Comparison of ENCODE assay signal across 8 cellular contexts in the genomic region with DNA sequence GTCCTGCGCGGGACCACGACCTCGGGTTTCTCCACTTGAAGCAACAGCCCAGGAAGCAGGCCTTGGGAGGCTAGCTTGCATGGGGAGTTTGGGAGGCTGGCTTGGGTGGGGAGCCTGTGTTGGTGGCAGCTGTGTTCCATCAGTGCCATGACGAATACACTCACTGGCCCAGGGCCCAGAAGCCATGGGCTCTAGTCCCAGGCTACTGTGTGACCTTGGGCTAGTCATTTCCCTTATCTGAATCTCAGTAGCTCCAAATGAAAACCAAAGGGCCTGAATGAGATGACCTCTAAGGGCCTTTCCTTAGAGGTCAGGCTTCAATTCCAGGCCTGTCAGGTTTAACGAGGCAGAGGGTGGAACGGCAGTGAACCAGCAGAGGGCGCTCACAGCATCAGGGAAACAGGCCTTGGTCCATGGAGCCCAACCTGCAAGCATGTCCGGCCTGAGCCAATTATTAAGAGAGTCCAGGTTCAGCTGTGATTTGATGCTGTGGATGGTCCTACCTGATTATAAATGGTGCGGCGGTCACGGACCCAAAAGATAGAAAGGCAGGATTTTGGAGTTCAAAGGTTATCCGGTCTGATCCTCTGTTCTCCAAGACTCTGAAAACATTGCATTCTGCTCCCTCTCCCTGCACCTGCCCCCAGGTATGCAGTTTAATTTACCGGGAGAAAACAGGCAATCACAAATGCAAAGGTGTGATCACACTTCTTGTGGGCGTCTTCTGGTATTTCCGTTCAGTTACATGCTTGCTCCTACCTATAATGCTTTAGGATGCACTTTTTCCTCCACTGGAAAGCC. TPM values are rescaled to one million over a fixed set of nuclear protein-coding genes. Genes with fewer than 3 reads are reported as not detected.
DNase-seq lines count a peak whose midpoint lies in the region; ATAC-seq and TF ChIP-seq lines count a peak whose summit lies in the region.

No MANE protein-coding gene starts in this region.

- no peak for TF ChIP-seq POLR2A in Peyer's patch (IDR thresholded peaks at IDR 0.05)

- H3K27me3 ChIP-seq in Peyer's patch: no peaks in the 10 kb centered on the region

- no peaks in the 10 kb centered on the region for H3K36me3 ChIP-seq in Peyer's patch

- DNase-seq in DMS53 (lab: John Stamatoyannopoulos, UW): peak; percentile 87
- peak; percentile 36 to 79 (median 73) for DNase-seq in Peyer's patch
- peak; percentile 43 for DNase-seq in activated naive CD4-positive, alpha-beta T cell treated with Interleukin-2 at 50 U/mL for 16 hours
- peak; percentile 49 for DNase-seq in left ventricle myocardium superior
- DNase-seq in stimulated activated CD4-positive, alpha-beta T cell treated with anti-CD3 and anti-CD28 coated beads, Interleukin-1b, Interleukin-23, amount 100 ng/mL, for 48 hours: peak; percentile 67
- no peak for DNase-seq in SHP77 treated with DMSO at 0.1 percent for 48 hours (lab: John Stamatoyannopoulos, UW)

- peak; percentile 83 for ATAC-seq in GM19395 (IDR thresholded peaks at IDR 0.05; ENCODE audit: unreplicated experiment)
- ATAC-seq in HG03442 (IDR thresholded peaks at IDR 0.05; ENCODE audit: unreplicated experiment): peak; percentile 78
- peak; percentile 24 for ATAC-seq in left ventricle myocardium superior

- no peaks in the 10 kb centered on the region for H3K9me3 ChIP-seq in Peyer's patch

- H3K4me3 ChIP-seq in Peyer's patch: no peak overlapping the region

- intact Hi-C loops in left ventricle myocardium superior (cut with micrococcal nuclease): no loop called here

- no peaks in the 10 kb centered on the region for H3K4me1 ChIP-seq in Peyer's patch

- H3K27ac ChIP-seq in Peyer's patch: no peak overlapping the region

- TF ChIP-seq CTCF in Peyer's patch (IDR thresholded peaks at IDR 0.05): peak in 4 of 6 experiments; percentile 51 to 65 (median 60)

RNA-seq across cellular contexts. Expression of a gene that starts 15.9 kb away (rescaled TPM):
- 1 to 10 TPM in 1 of 4 donors, under 1 TPM in 1, not detected in 2; 0.76 to 1.7 TPM for total RNA-seq in Peyer's patch
- 1.2 TPM for total RNA-seq in left ventricle myocardium superior

RNA-seq across cellular contexts. Expression of a gene that starts 49.7 kb away (rescaled TPM):
- total RNA-seq in Peyer's patch (not detected), left ventricle myocardium superior (0.94 TPM)

Comparison
In these comparisons a context has a peak if more than half of its experiments do, and no peak if none do; other contexts are left out.
1. ATAC-seq: peak in every context shown above with its lines; median percentile 83 in GM19395; 78 in HG03442; 24 in left ventricle myocardium superior.